Comparison of ENCODE assay signal across 14 cellular contexts in the genomic region with DNA sequence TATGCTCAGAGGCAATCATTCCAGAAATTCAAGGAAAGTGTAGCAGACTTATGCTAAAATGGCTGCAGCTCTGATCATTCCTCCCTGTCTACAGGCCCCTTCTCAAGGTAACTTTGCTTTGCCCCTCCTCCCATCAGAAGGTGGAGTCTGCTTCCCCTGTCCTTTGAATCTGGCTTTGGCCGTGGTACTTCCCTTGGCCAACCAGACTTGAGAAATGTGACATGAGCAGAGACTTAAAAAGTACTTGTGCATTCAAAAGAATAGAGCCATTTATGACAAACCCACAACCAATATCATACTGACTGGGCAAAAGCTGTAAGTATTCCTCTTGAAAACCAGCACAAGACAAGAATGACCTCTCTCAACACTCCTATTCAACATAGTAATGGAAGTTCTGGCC. TPM values are rescaled to one million over a fixed set of nuclear protein-coding genes. Genes with fewer than 3 reads are reported as not detected.
DNase-seq lines count a peak whose midpoint lies in the region; ATAC-seq and TF ChIP-seq lines count a peak whose summit lies in the region.
"Had no signal": no experiment of that assay in that cellular context is flagged by ENCODE, and none has a peak within 500 bp of the region (broad histone marks: within the 10 kb centered on the region; RNA-seq: fewer than 3 reads in every experiment).

No MANE protein-coding gene starts in this region.

- no peaks in the 10 kb centered on the region for H3K27me3 ChIP-seq in GM23338 (ENCODE audit: insufficient read depth)

- H3K27ac Mint-ChIP-seq in GM23338: no peak overlapping the region
- no peak overlapping the region for H3K27ac Mint-ChIP-seq in neural crest cell (ENCODE audit: unreplicated experiment)
- H3K27ac Mint-ChIP-seq: CD8-positive, alpha-beta T cell; HFFc6 had no signal

- H3K36me3 ChIP-seq in GM23338 (ENCODE audit: insufficient read depth): no peaks in the 10 kb centered on the region

- no peaks in the 10 kb centered on the region for H3K79me2 ChIP-seq in GM23338 (replicated peaks; ENCODE audit: insufficient read depth)

- H3K9me3 Mint-ChIP-seq in GM23338 (peaks cover 8% of the 10 kb centered on the region; the same call in 2 of the 3 replicates), neural crest cell (peaks cover 29% of the 10 kb centered on the region)
- H3K9me3 Mint-ChIP-seq: HFFc6 had no signal

- peaks cover 13% of the 10 kb centered on the region for H3K4me1 ChIP-seq in GM23338 (ENCODE audit: insufficient read depth)

- H3K27ac ChIP-seq in GM23338 (ENCODE audit: low read depth) (no peak overlapping the region), RWPE1 (no peak overlapping the region)
- H3K27ac ChIP-seq: GM23248, HL-60 had no signal

- H3K27me3 Mint-ChIP-seq in GM23338 (ENCODE audit: insufficient read depth, low read depth, poor library complexity) (peaks cover 2% of the 10 kb centered on the region), neural crest cell (ENCODE audit: low read depth) (no peaks in the 10 kb centered on the region)

- H3K4me2 ChIP-seq in GM23338: peak overlapping the region; percentile 50; the same call in 1 of the 2 replicates

- CTCF ChIA-PET in RWPE1 (lab: Yijun Ruan, JAX): no interaction called here

- POLR2A ChIA-PET in RWPE1 (lab: Yijun Ruan, JAX; ENCODE audit: low non-redundant PET): no interaction called here

- H3K4me1 Mint-ChIP-seq in GM23338 (peaks cover 9% of the 10 kb centered on the region), neural crest cell (peaks cover 12% of the 10 kb centered on the region)

- H2AFZ ChIP-seq in GM23338: peak overlapping the region; percentile 49
- H2AFZ ChIP-seq: GM23248 had no signal

- H3F3A ChIP-seq in GM23338 (replicated peaks; ENCODE audit: low read depth): no peaks in the 10 kb centered on the region

- no peaks in the 10 kb centered on the region for H4K20me1 ChIP-seq in GM23338 (replicated peaks; ENCODE audit: insufficient read depth)

- ATAC-seq in GM23338 (no peak), sciatic nerve (no peak)
- ATAC-seq: CD8-positive, alpha-beta T cell; HCT116 had no signal

- H3K4me3 ChIP-seq in GM23338: no peak overlapping the region
- H3K4me3 ChIP-seq: GM23248 had no signal

- TF ChIP-seq CTCF in GM23338 (conservative IDR thresholded peaks at IDR 0.05; ENCODE audit: low read depth in 2 of 2): no peak
- TF ChIP-seq CTCF in neural crest cell (conservative IDR thresholded peaks at IDR 0.05): no peak
- no peak for TF ChIP-seq CTCF in RWPE1 (conservative IDR thresholded peaks at IDR 0.05; ENCODE audit: low read depth)

- H3K9me2 ChIP-seq in GM23338 (ENCODE audit: insufficient read depth): peaks cover 11% of the 10 kb centered on the region; the same call in 1 of the 2 replicates

- in situ Hi-C loops in SK-MEL-5 (cut with HindIII; ENCODE audit: low pct_unique_long_range_greater_than_20kb, low sequenced_read_pairs): no loop called here

- H3K36me3 Mint-ChIP-seq in GM23338 (ENCODE audit: low read depth): peaks cover 2% of the 10 kb centered on the region; the same call in 1 of the 3 replicates
- H3K36me3 Mint-ChIP-seq in neural crest cell (ENCODE audit: low read depth): peaks cover 44% of the 10 kb centered on the region
- H3K36me3 Mint-ChIP-seq: CD8-positive, alpha-beta T cell had no signal

- DNase-seq in GM23338 (ENCODE audit: low spot score): peak; percentile 27
- DNase-seq in SK-MEL-5 (ENCODE audit: low read depth, low spot score): peak; percentile 97
- DNase-seq in neural crest cell (ENCODE audit: low read depth, low spot score): no peak
- no peak for DNase-seq in sciatic nerve (ENCODE audit: low spot score)
- DNase-seq in NCI-H69 (lab: John Stamatoyannopoulos, UW): no peak
- DNase-seq in RWPE1 (ENCODE audit: low spot score): no peak
- DNase-seq: ACHN; Calu3; CD8-positive, alpha-beta T cell; DMS 273 treated with DMSO at 0.1 percent for 48 hours; GM23248; HFFc6 had no signal

- intact Hi-C loops in sciatic nerve (cut with DNase I): no loop called here

- no peak overlapping the region for H3K4me3 Mint-ChIP-seq in GM23338
- H3K4me3 Mint-ChIP-seq in neural crest cell: peak overlapping the region; percentile 13
- H3K4me3 Mint-ChIP-seq: CD8-positive, alpha-beta T cell; HFFc6 had no signal

TF ChIP-seq in GM23338, 12 proteins besides CTCF, POLR2A, EP300 and RAD21 (continues in another document):
- TF ChIP-seq ZNF462 (CRISPR knock-in tag; IDR thresholded peaks at IDR 0.05) (no peak), ETS1 (IDR thresholded peaks at IDR 0.05) (no peak), ZNF114 (CRISPR knock-in tag; IDR thresholded peaks at IDR 0.05) (no peak), EZH2 (IDR thresholded peaks at IDR 0.05; ENCODE audit: low read depth, unreplicated experiment) (no peak), STAT1 (IDR thresholded peaks at IDR 0.05; ENCODE audit: unreplicated experiment) (no peak)

RNA-seq across cellular contexts. Expression of gene NCKAP5, which starts 59.5 kb away (rescaled TPM):
- 0.31 and 0.73 TPM in 2 replicates for total RNA-seq in GM23338 (2014; rRNA removed; shearing (Covaris generic))
- polyA plus RNA-seq in GM23338 (2016; fragmentation: Nextera tagmentation; extraction: Ambion mirVana): 0.23 and 0.34 TPM in 2 replicates
- 8.5 and 14.2 TPM in 2 replicates for total RNA-seq in SK-MEL-5 (2014; rRNA removed; shearing (Covaris generic))
- 3.5 and 5.7 TPM in 2 replicates for polyA plus RNA-seq in SK-MEL-5 (2015; cell fraction: cytosol; rRNA removed)
- 4.1 and 10.9 TPM in 2 replicates for polyA plus RNA-seq in SK-MEL-5 (2015; cell fraction: nucleus; rRNA removed)
- total RNA-seq in neural crest cell (22.8 and 27.9 TPM in 2 replicates), sciatic nerve (10.5 TPM)
- total RNA-seq: CD8-positive, alpha-beta T cell had no signal

Comparison
In these comparisons a context has a peak if more than half of its experiments do, and no peak if none do; other contexts are left out.
1. DNase-seq: peak in GM23338 (single experiment) and SK-MEL-5 (single experiment); none in neural crest cell (single experiment), sciatic nerve (single experiment), NCI-H69 (single experiment) and RWPE1 (single experiment).